In genomic region chr10:15545266-15545665, GRCh38 we compare ENCODE assay signal across 7 cellular contexts.
"Had no signal": no experiment of that assay in that cellular context is flagged by ENCODE, and none has a peak within 500 bp of the region (broad histone marks: within the 10 kb centered on the region; RNA-seq: fewer than 3 reads in every experiment).

No MANE protein-coding gene starts in this region.

- ATAC-seq: HepG2 had no signal

- H3K27ac ChIP-seq: HL-60 had no signal

- H3K27ac Mint-ChIP-seq: IgD-negative memory B cell had no signal

- DNase-seq: IMR-90, KBM-7, KG1 had no signal

- H3K36me3 Mint-ChIP-seq: IgD-negative memory B cell had no signal

- FAIRE-seq: HepG2, HTR-8/SVneo had no signal
